In the genomic region with DNA sequence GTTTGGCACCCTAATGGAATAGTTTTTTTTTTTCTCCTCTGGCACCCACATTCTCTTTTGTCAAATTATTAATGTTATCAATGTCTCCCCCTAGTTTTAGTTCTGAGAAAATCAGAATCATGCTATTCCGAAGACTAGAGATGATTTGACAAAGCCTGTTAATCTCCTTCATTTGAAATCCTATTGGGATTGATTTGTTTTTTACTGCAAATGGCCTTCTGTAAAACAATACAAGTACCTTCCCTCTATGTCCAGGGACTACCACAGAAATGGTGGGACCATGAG, we compare ENCODE assay signal across 23 cellular contexts. TPM values are rescaled to one million over a fixed set of nuclear protein-coding genes. Genes with fewer than 3 reads are reported as not detected.
DNase-seq lines count a peak whose midpoint lies in the region; ATAC-seq, FAIRE-seq and TF ChIP-seq lines count a peak whose summit lies in the region.
"Had no signal": no experiment of that assay in that cellular context is flagged by ENCODE, and none has a peak within 500 bp of the region (broad histone marks: within the 10 kb centered on the region; RNA-seq: fewer than 3 reads in every experiment).

No MANE protein-coding gene starts in this region.

- H3K9ac ChIP-seq in OCI-LY3 (ENCODE audit: low read length) (no peak overlapping the region), HepG2 (ENCODE audit: insufficient read depth, low read depth, low read length) (peak overlapping the region; percentile 70)

- H3K4me3 ChIP-seq in OCI-LY3 (ENCODE audit: low read length) (no peak overlapping the region), HepG2 (replicated peaks in 1 of 3; ENCODE audit: insufficient read depth in 1 of 3, low read depth in 2 of 3, low read length in 3 of 3) (peak overlapping the region in 2 of 3 experiments; percentile 47 to 55; a peak in 3 of 6 replicates), heart right ventricle (no peak overlapping the region)
- H3K4me3 ChIP-seq: MG63, SK-N-MC had no signal

- TF ChIP-seq POLR2A in HepG2 (IDR thresholded peaks at IDR 0.05; ENCODE audit: insufficient read depth in 1 of 2, low read depth in 2 of 2, low read length in 2 of 2): no peak

- H3K79me2 ChIP-seq in OCI-LY3 (ENCODE audit: low read length) (no peaks in the 10 kb centered on the region), HepG2 (ENCODE audit: insufficient read depth, low read length) (no peaks in the 10 kb centered on the region)

- no peaks in the 10 kb centered on the region for H3K27me3 ChIP-seq in OCI-LY3 (ENCODE audit: low read depth, low read length)
- H3K27me3 ChIP-seq in HepG2 (ENCODE audit: control insufficient read depth in 1 of 2, insufficient read depth in 2 of 2, low read length in 2 of 2): no peaks in the 10 kb centered on the region
- no peaks in the 10 kb centered on the region for H3K27me3 ChIP-seq in heart right ventricle
- H3K27me3 ChIP-seq: BE2C, MG63 had no signal

- H3K4me1 Mint-ChIP-seq in progenitor cell of endocrine pancreas (ENCODE audit: low read depth): peaks cover 27% of the 10 kb centered on the region
- H3K4me1 Mint-ChIP-seq in activated CD8-positive, alpha-beta memory T cell treated with anti-CD3 and anti-CD28 coated beads, Interleukin-2, amount 10 ng/mL, durations not matched to agents 7 days and 5 days: no peaks in the 10 kb centered on the region
- H3K4me1 Mint-ChIP-seq: CD14-positive monocyte; CD8-positive, alpha-beta memory T cell had no signal

- no peaks in the 10 kb centered on the region for H3K27me3 Mint-ChIP-seq in progenitor cell of endocrine pancreas
- no peaks in the 10 kb centered on the region for H3K27me3 Mint-ChIP-seq in activated CD8-positive, alpha-beta memory T cell treated with anti-CD3 and anti-CD28 coated beads, Interleukin-2, amount 10 ng/mL, durations not matched to agents 7 days and 5 days
- H3K27me3 Mint-ChIP-seq: CD8-positive, alpha-beta memory T cell had no signal

- peak overlapping the region; percentile 45 for H3K4me3 Mint-ChIP-seq in progenitor cell of endocrine pancreas (ENCODE audit: low read depth)
- no peak overlapping the region for H3K4me3 Mint-ChIP-seq in activated CD8-positive, alpha-beta memory T cell treated with anti-CD3 and anti-CD28 coated beads, Interleukin-2, amount 10 ng/mL, durations not matched to agents 7 days and 5 days
- H3K4me3 Mint-ChIP-seq: CD14-positive monocyte; CD8-positive, alpha-beta memory T cell had no signal

- H3K4me2 ChIP-seq in OCI-LY3 (ENCODE audit: low read length) (no peak overlapping the region), HepG2 (ENCODE audit: low read depth, low read length) (peak overlapping the region; percentile 81)

- H3K27ac ChIP-seq in OCI-LY3 (ENCODE audit: low read length): no peak overlapping the region
- peak overlapping the region; percentile 85 for H3K27ac ChIP-seq in HepG2 (ENCODE audit: extremely low read length, insufficient read depth, low read length)
- no peak overlapping the region for H3K27ac ChIP-seq in heart right ventricle
- H3K27ac ChIP-seq: SK-N-MC had no signal

- ATAC-seq in HepG2: no peak
- no peak for ATAC-seq in heart right ventricle
- no peak for ATAC-seq in activated CD8-positive, alpha-beta memory T cell treated with anti-CD3 and anti-CD28 coated beads, Interleukin-2, amount 10 ng/mL, durations not matched to agents 7 days and 5 days

- intact Hi-C loops in HepG2 (cut with micrococcal nuclease; ENCODE audit: unreplicated experiment) (loop anchor here (2.0 to 5.0 kb wide), 5 partner anchors 56 to 374 kb away; a partner anchor contains a TSS), heart right ventricle (cut with DNase I) (no loop called here)

- FAIRE-seq in HepG2 (lab: Jason Lieb, UNC): no peak
- FAIRE-seq: GM19239, H54, RCC 7860 had no signal

- H3K9me3 ChIP-seq in OCI-LY3 (ENCODE audit: insufficient read depth, low read length): no peaks in the 10 kb centered on the region
- H3K9me3 ChIP-seq in HepG2 (ENCODE audit: low read length): peaks cover 6% of the 10 kb centered on the region; the same call in 1 of the 2 replicates
- peaks cover 0 to 5% (median 0%) of the 10 kb centered on the region in 11 donors for H3K9me3 ChIP-seq in heart right ventricle
- H3K9me3 ChIP-seq: BE2C, MG63 had no signal

- in situ Hi-C loops in HepG2 (cut with HindIII; ENCODE audit: extremely low pct_ligation_motif_present, low pct_unique_long_range_greater_than_20kb): no loop called here

- H3K36me3 ChIP-seq in OCI-LY3 (replicated peaks; ENCODE audit: low read depth, low read length): no peaks in the 10 kb centered on the region
- H3K36me3 ChIP-seq in HepG2 (replicated peaks in 1 of 2; ENCODE audit: control insufficient read depth in 1 of 2, insufficient read depth in 2 of 2, low read length in 2 of 2): no peaks in the 10 kb centered on the region
- no peaks in the 10 kb centered on the region for H3K36me3 ChIP-seq in heart right ventricle
- H3K36me3 ChIP-seq: BE2C, MG63 had no signal

- TF ChIP-seq RAD21 in HepG2 (CRISPR knock-in tag; IDR thresholded peaks at IDR 0.05): no peak

- POLR2A ChIA-PET in HepG2 (lab: Yijun Ruan, JAX): interaction anchor here (1.0 to 3.5 kb wide), 7 partner anchors 9 to 217 kb away, joined by 5 to 33 read pairs (median 7); a partner anchor contains a TSS

- TF ChIP-seq EP300 in HepG2 (IDR thresholded peaks at IDR 0.05; ENCODE audit: low read depth in 2 of 2, low read length in 2 of 2) (no peak), HepG2 (CRISPR knock-in tag; IDR thresholded peaks at IDR 0.05; ENCODE audit: borderline replicate concordance) (no peak)

- CTCF ChIA-PET in HepG2 (lab: Yijun Ruan, JAX; ENCODE audit: low intra/inter-chr PET ratio, low total read pairs): no interaction called here
- CTCF ChIA-PET in activated CD8-positive, alpha-beta memory T cell treated with anti-CD3 and anti-CD28 coated beads, Interleukin-2, amount 10 ng/mL, durations not matched to agents 7 days and 5 days (lab: Charles Lee): no interaction called here

- H2AFZ ChIP-seq in OCI-LY3 (ENCODE audit: low read depth, low read length) (no peak overlapping the region), HepG2 (ENCODE audit: low read length) (no peak overlapping the region)

- H3K27ac Mint-ChIP-seq in progenitor cell of endocrine pancreas: peak overlapping the region; percentile 90
- H3K27ac Mint-ChIP-seq in activated CD8-positive, alpha-beta memory T cell treated with anti-CD3 and anti-CD28 coated beads, Interleukin-2, amount 10 ng/mL, durations not matched to agents 7 days and 5 days: no peak overlapping the region
- H3K27ac Mint-ChIP-seq: CD14-positive monocyte; CD8-positive, alpha-beta memory T cell had no signal

- H4K20me1 ChIP-seq in OCI-LY3 (ENCODE audit: insufficient read depth, low read length) (no peaks in the 10 kb centered on the region), HepG2 (ENCODE audit: insufficient read depth, low read length) (no peaks in the 10 kb centered on the region)

- H3K4me1 ChIP-seq in OCI-LY3 (ENCODE audit: low read length): no peaks in the 10 kb centered on the region
- H3K4me1 ChIP-seq in HepG2 (ENCODE audit: insufficient read depth, low read length): peaks cover 59% of the 10 kb centered on the region
- H3K4me1 ChIP-seq in heart right ventricle: no peaks in the 10 kb centered on the region
- H3K4me1 ChIP-seq: BE2C had no signal

- BruUV-seq in HepG2 (replicated peaks; lab: Mats Ljungman, UMichigan): no TSS peak

- DNase-seq in HepG2 (ENCODE audit: low spot score) (no peak), progenitor cell of endocrine pancreas (ENCODE audit: low spot score, unreplicated experiment) (no peak), NCI-H2029 (lab: John Stamatoyannopoulos, UW) (no peak), heart right ventricle (no peak), kidney tubule cell (ENCODE audit: low spot score) (no peak)
- no peak for DNase-seq in activated CD8-positive, alpha-beta memory T cell treated with anti-CD3 and anti-CD28 coated beads, Interleukin-2, amount 10 ng/mL, durations not matched to agents 7 days and 5 days
- DNase-seq: BE2C; CD8-positive, alpha-beta memory T cell; KBM-7; MG63; NCI-H2029 treated with DMSO at 0.1 percent for 48 hours; NCI-H2227 treated with DMSO at 0.1 percent for 48 hours; NCI-H69; OCI-M1; SIG-M5 had no signal

- TF ChIP-seq CTCF in OCI-LY3 (IDR thresholded peaks at IDR 0.05; ENCODE audit: low read depth, low read length) (0 out of 2 replicates have a peak, but pooled peaks have one; percentile 14), HepG2 (CRISPR knock-in tag; IDR thresholded peaks at IDR 0.05) (no peak), progenitor cell of endocrine pancreas (IDR thresholded peaks at IDR 0.05; ENCODE audit: unreplicated experiment) (no peak), heart right ventricle (IDR thresholded peaks at IDR 0.05) (no peak)

- 73% methylated on average over 1 of the region's 1 CpG for WGBS in HepG2 (ENCODE audit: low lambda C conversion rate)
- WGBS in heart right ventricle, 2 donors: 82 to 93% methylated on average over 1 of the region's 1 CpG

- H3K9me3 Mint-ChIP-seq in progenitor cell of endocrine pancreas (ENCODE audit: low read depth): peaks cover 4% of the 10 kb centered on the region
- no peaks in the 10 kb centered on the region for H3K9me3 Mint-ChIP-seq in activated CD8-positive, alpha-beta memory T cell treated with anti-CD3 and anti-CD28 coated beads, Interleukin-2, amount 10 ng/mL, durations not matched to agents 7 days and 5 days (ENCODE audit: low read depth)
- H3K9me3 Mint-ChIP-seq: CD14-positive monocyte had no signal

- H3K36me3 Mint-ChIP-seq in progenitor cell of endocrine pancreas (ENCODE audit: insufficient read depth): peaks cover 17% of the 10 kb centered on the region
- H3K36me3 Mint-ChIP-seq in activated CD8-positive, alpha-beta memory T cell treated with anti-CD3 and anti-CD28 coated beads, Interleukin-2, amount 10 ng/mL, durations not matched to agents 7 days and 5 days: no peaks in the 10 kb centered on the region
- H3K36me3 Mint-ChIP-seq: CD14-positive monocyte; CD8-positive, alpha-beta memory T cell had no signal

RNA-seq across cellular contexts. Expression of a gene that starts 57.4 kb away (rescaled TPM):
- 97.8 and 148 TPM in 2 replicates for total RNA-seq in HepG2 (2016; rRNA removed; fragmentation: Illumina TruSeq; extraction: Trizol)
- total RNA-seq in HepG2 (2016; cell fraction: cytosol; rRNA removed; fragmentation: Illumina TruSeq; extraction: Trizol; ENCODE audit: low read depth): 15.3 and 17.7 TPM in 2 replicates
- total RNA-seq in HepG2 (2016; cell fraction: insoluble cytoplasmic fraction; rRNA removed; fragmentation: Illumina TruSeq; extraction: Trizol): 92.7 and 152 TPM in 2 replicates
- 26.7 and 33.6 TPM in 2 replicates for total RNA-seq in HepG2 (2016; cell fraction: membrane; rRNA removed; fragmentation: Illumina TruSeq; extraction: Trizol)
- total RNA-seq in HepG2 (2016; cell fraction: nucleus; rRNA removed; fragmentation: Illumina TruSeq; extraction: Trizol): 153 and 169 TPM in 2 replicates
- polyA plus RNA-seq in HepG2 (2011; rRNA removed): 91.0 and 107 TPM in 2 replicates
- polyA plus RNA-seq in HepG2 (2011; cell fraction: cytosol; rRNA removed): 39.2 and 66.4 TPM in 2 replicates
- 19.4 and 24.1 TPM in 2 replicates for polyA plus RNA-seq in HepG2 (2011; cell fraction: nucleus; rRNA removed)
- 80.3 and 161 TPM in 2 replicates for polyA plus RNA-seq in HepG2 (2012)
- polyA plus RNA-seq in HepG2 (2016; cell fraction: cytosol; fragmentation: Illumina TruSeq; extraction: Trizol; ENCODE audit: low read depth): 11.1 and 12.7 TPM in 2 replicates
- polyA plus RNA-seq in HepG2 (2016; cell fraction: insoluble cytoplasmic fraction; fragmentation: Illumina TruSeq; extraction: Trizol; ENCODE audit: low read depth): 69.0 and 73.3 TPM in 2 replicates
- 16.2 and 17.4 TPM in 2 replicates for polyA plus RNA-seq in HepG2 (2016; cell fraction: membrane; fragmentation: Illumina TruSeq; extraction: Trizol; ENCODE audit: low read depth)
- polyA plus RNA-seq in HepG2 (2016; cell fraction: nucleus; fragmentation: Illumina TruSeq; extraction: Trizol; ENCODE audit: insufficient read depth, low read depth): 140 and 147 TPM in 2 replicates
- polyA minus RNA-seq in HepG2 (2011; rRNA and poly(A)+ RNA removed; ENCODE audit: low replicate concordance): 30.3 TPM in 1 of 2 replicates, not detected in the other
- 54.0 and 68.5 TPM in 2 replicates for polyA minus RNA-seq in HepG2 (2011; cell fraction: cytosol; rRNA and poly(A)+ RNA removed)
- polyA minus RNA-seq in HepG2 (2011; cell fraction: nucleus; rRNA and poly(A)+ RNA removed): 109 and 125 TPM in 2 replicates
- not detected in 2 replicates for total RNA-seq in progenitor cell of endocrine pancreas
- total RNA-seq in heart right ventricle: not detected
- not detected for polyA plus RNA-seq in heart right ventricle
- total RNA-seq in activated CD8-positive, alpha-beta memory T cell treated with anti-CD3 and anti-CD28 coated beads, Interleukin-2, amount 10 ng/mL, durations not matched to agents 7 days and 5 days: not detected
- total RNA-seq: CD8-positive, alpha-beta memory T cell; HT1080; NCI-H460 had no signal
- polyA plus RNA-seq: CD14-positive monocyte; CD8-positive, alpha-beta memory T cell had no signal

Comparison
In these comparisons a context has a peak if more than half of its experiments do, and no peak if none do; other contexts are left out.
1. H3K4me3 ChIP-seq: peak in HepG2 (2 of 3); none in OCI-LY3 (single experiment) and heart right ventricle (0 of 10).
2. RNA of a gene that starts 57.4 kb away (total RNA-seq): 15.3 to 169 TPM in HepG2; not detected in progenitor cell of endocrine pancreas, not detected in heart right ventricle and not detected in activated CD8-positive, alpha-beta memory T cell treated with anti-CD3 and anti-CD28 coated beads, Interleukin-2, amount 10 ng/mL, durations not matched to agents 7 days and 5 days; every median in the first group is over 10 times any median in the second.